ENCODE assay signal across 12 cellular contexts in the genomic region with DNA sequence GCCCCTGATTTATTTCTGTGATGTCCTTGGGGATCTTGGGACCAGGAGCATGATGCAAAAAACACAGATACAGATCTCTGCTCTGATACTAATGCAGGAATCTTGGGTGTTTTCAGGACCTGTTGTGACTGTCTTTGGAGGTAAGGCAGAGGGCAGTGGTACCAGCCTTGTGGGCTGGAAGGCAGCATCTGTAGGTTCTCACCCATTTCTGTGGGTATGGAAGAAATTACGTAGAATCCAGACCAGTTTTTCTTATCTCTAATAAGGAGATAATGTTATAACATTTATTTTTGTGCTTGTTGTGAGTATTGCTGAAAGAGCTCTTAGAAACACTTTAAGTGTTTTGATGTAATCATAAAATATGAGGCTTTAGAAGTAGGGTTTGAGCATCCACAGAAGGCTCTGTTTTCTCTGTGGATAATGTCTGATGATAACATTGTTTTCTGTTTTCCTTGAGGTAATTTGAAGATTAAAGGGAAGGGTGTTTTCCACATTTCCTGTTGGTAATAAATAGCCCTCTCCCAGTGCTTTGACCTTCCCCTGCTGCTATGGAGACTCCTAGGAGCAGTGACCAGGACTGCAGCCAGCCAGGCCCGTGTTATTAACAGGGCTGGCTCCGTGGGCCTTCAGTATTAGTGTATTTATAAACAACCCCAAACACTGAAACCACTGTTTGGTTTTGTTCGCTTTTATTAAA. TPM values are rescaled to one million over a fixed set of nuclear protein-coding genes. Genes with fewer than 3 reads are reported as not detected.
A peak's percentile ranks its signal among the peaks of the same experiment; 100 is the strongest.
DNase-seq lines count a peak whose midpoint lies in the region; ATAC-seq, FAIRE-seq and TF ChIP-seq lines count a peak whose summit lies in the region.
"Had no signal": no experiment of that assay in that cellular context is flagged by ENCODE, and none has a peak within 500 bp of the region (broad histone marks: within the 10 kb centered on the region; RNA-seq: fewer than 3 reads in every experiment).

No MANE protein-coding gene starts in this region.

- TF ChIP-seq CTCF in endothelial cell of umbilical vein (IDR thresholded peaks at IDR 0.05; ENCODE audit: extremely low read depth in 1 of 2, insufficient read depth in 1 of 2, low read depth in 1 of 2, low read length in 2 of 2) (no peak), right lobe of liver (IDR thresholded peaks at IDR 0.05) (no peak), gastrocnemius medialis (IDR thresholded peaks at IDR 0.05 in 4 of 5, conservative IDR thresholded peaks at IDR 0.05 in 1 of 5) (no peak)

- H3K4me3 ChIP-seq in endothelial cell of umbilical vein (replicated peaks in 1 of 3; ENCODE audit: insufficient read depth in 1 of 3, low read depth in 1 of 3, low read length in 3 of 3) = no peak overlapping the region
- H3K4me3 ChIP-seq in right lobe of liver = no peak overlapping the region
- H3K4me3 ChIP-seq in gastrocnemius medialis = no peak overlapping the region

- WGBS in right lobe of liver (ENCODE audit: insufficient coverage, low coverage, low lambda C conversion rate, missing lambda C conversion rate) = 9% methylated on average over 4 of the region's 4 CpGs

- no peaks in the 10 kb centered on the region for H3K9me1 ChIP-seq in endothelial cell of umbilical vein (replicated peaks; ENCODE audit: control insufficient read depth, extremely low read depth, insufficient read depth, low read length)

- no peak for FAIRE-seq in endothelial cell of umbilical vein (lab: Jason Lieb, UNC)
- FAIRE-seq: GM18507 had no signal

- DNase-seq in NCI-H1092 (lab: John Stamatoyannopoulos, UW) = peak; percentile 8
- DNase-seq in endothelial cell of umbilical vein (ENCODE audit: low read depth, low spot score) = peak; percentile 44
- peak in 2 of 3 donors; percentile 48 to 55 for DNase-seq in right lobe of liver
- no peak for DNase-seq in gastrocnemius medialis
- no peak for DNase-seq in DMS79 (lab: John Stamatoyannopoulos, UW)
- DNase-seq: effector CD8-positive, alpha-beta T cell; SHP77 treated with DMSO at 0.1 percent for 48 hours had no signal

- POLR2A ChIA-PET in endothelial cell of umbilical vein (lab: Charles Lee) = no interaction called here

- BruUV-seq in endothelial cell of umbilical vein (replicated peaks; lab: Mats Ljungman, UMichigan) = no TSS peak

- H3K9ac ChIP-seq in endothelial cell of umbilical vein (replicated peaks; ENCODE audit: extremely low read depth, insufficient read depth, low read length) = no peak overlapping the region

- H3K27me3 ChIP-seq in endothelial cell of umbilical vein (ENCODE audit: control insufficient read depth in 2 of 2, insufficient read depth in 2 of 2, low read length in 2 of 2) (peaks cover 7 to 13% of the 10 kb centered on the region in 2 experiments), right lobe of liver (no peaks in the 10 kb centered on the region), gastrocnemius medialis (no peaks in the 10 kb centered on the region)

- H4K20me1 ChIP-seq in endothelial cell of umbilical vein (replicated peaks; ENCODE audit: control insufficient read depth, extremely low read depth, insufficient read depth, low read length) = no peaks in the 10 kb centered on the region

- H3K36me3 ChIP-seq in endothelial cell of umbilical vein (ENCODE audit: control insufficient read depth in 2 of 2, extremely low read depth in 1 of 2, insufficient read depth in 2 of 2, low read length in 2 of 2) = no peaks in the 10 kb centered on the region
- H3K36me3 ChIP-seq in right lobe of liver = no peaks in the 10 kb centered on the region
- H3K36me3 ChIP-seq in gastrocnemius medialis = no peaks in the 10 kb centered on the region

- dilution Hi-C loops in endothelial cell of umbilical vein (cut with MboI; ENCODE audit: extremely low pct_ligation_motif_present, low sequenced_read_pairs) = no loop called here

- intact Hi-C loops in endothelial cell of umbilical vein (cut with micrococcal nuclease) (no loop called here), right lobe of liver (cut with DNase I) (no loop called here), gastrocnemius medialis (cut with DNase I; ENCODE audit: low total_unique reads) (no loop called here)

- H3K27ac ChIP-seq in endothelial cell of umbilical vein (ENCODE audit: insufficient read depth, low read depth, low read length) (no peak overlapping the region), right lobe of liver (peak overlapping the region in 1 of 3 donors; percentile 5), gastrocnemius medialis (peak overlapping the region in 3 of 4 donors; percentile 33 to 46 (median 44))

- H3K9me3 ChIP-seq in endothelial cell of umbilical vein (replicated peaks; ENCODE audit: control insufficient read depth, insufficient read depth, low read length) (no peaks in the 10 kb centered on the region), right lobe of liver (no peaks in the 10 kb centered on the region), gastrocnemius medialis (no peaks in the 10 kb centered on the region)

- in situ Hi-C loops in gastrocnemius medialis (cut with MboI; ENCODE audit: low sequenced_read_pairs in 4 of 4) = no loop called here

- no peaks in the 10 kb centered on the region for H3K79me2 ChIP-seq in endothelial cell of umbilical vein (ENCODE audit: control insufficient read depth, insufficient read depth, low read length)

- H3K4me1 ChIP-seq in endothelial cell of umbilical vein (ENCODE audit: control insufficient read depth, extremely low read depth, insufficient read depth, low read length) (no peaks in the 10 kb centered on the region), right lobe of liver (peaks cover 0 to 37% (median 14%) of the 10 kb centered on the region in 4 donors), gastrocnemius medialis (peaks cover 0 to 13% of the 10 kb centered on the region in 2 donors)

- no peak for TF ChIP-seq POLR2A in endothelial cell of umbilical vein (IDR thresholded peaks at IDR 0.05; ENCODE audit: low read depth, low read length)
- TF ChIP-seq POLR2A in right lobe of liver (IDR thresholded peaks at IDR 0.05) = no peak
- no peak for TF ChIP-seq POLR2A in gastrocnemius medialis (IDR thresholded peaks at IDR 0.05)

- no peak overlapping the region for H2AFZ ChIP-seq in endothelial cell of umbilical vein (ENCODE audit: low read depth, low read length)

- CTCF ChIA-PET in endothelial cell of umbilical vein (lab: Charles Lee) = interaction anchor here (1.1 kb wide), 1 partner anchor 9 kb away, joined by 6 read pairs; a partner anchor contains a TSS

- ATAC-seq in right lobe of liver (peak; percentile 59 to 74 (median 64)), gastrocnemius medialis (peak in 1 of 2 donors; percentile 56), GM21381 (IDR thresholded peaks at IDR 0.05; ENCODE audit: unreplicated experiment) (no peak), HG02981 (IDR thresholded peaks at IDR 0.05; ENCODE audit: unreplicated experiment) (no peak), HG03442 (IDR thresholded peaks at IDR 0.05; ENCODE audit: unreplicated experiment) (no peak)
- ATAC-seq: natural killer cell treated with Interleukin-12 subunit alpha and Interleukin-12 subunit beta and Interleukin-15 and Interleukin-18, amount 100 ng/mL, for 72 hours had no signal

- H3K4me2 ChIP-seq in endothelial cell of umbilical vein (ENCODE audit: insufficient read depth, low read length) = no peak overlapping the region

TF ChIP-seq in endothelial cell of umbilical vein, 7 proteins besides CTCF, POLR2A, EP300 and RAD21:
- TF ChIP-seq POLR2AphosphoS5 (IDR thresholded peaks at IDR 0.05; ENCODE audit: insufficient read depth, low read depth, low read length) = no peak
- TF ChIP-seq EZH2 (IDR thresholded peaks at IDR 0.05; ENCODE audit: borderline replicate concordance, low read depth, low read length, severe bottlenecking) = no peak
- no peak for TF ChIP-seq GATA2 (IDR thresholded peaks at IDR 0.05; ENCODE audit: insufficient read depth, insufficient read length, low read depth, low read length)
- TF ChIP-seq FOS (IDR thresholded peaks at IDR 0.05; ENCODE audit: borderline replicate concordance, insufficient read depth, low read length) = no peak
- TF ChIP-seq MYC (IDR thresholded peaks at IDR 0.05; ENCODE audit: low read depth, low read length) = no peak
- TF ChIP-seq JUN (IDR thresholded peaks at IDR 0.05; ENCODE audit: borderline replicate concordance, insufficient read depth, insufficient read length, low read depth) = no peak
- TF ChIP-seq, protein P1, sequence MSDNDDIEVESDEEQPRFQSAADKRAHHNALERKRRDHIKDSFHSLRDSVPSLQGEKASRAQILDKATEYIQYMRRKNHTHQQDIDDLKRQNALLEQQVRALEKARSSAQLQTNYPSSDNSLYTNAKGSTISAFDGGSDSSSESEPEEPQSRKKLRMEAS (IDR thresholded peaks at IDR 0.05; ENCODE audit: insufficient read depth, insufficient read length) = no peak

RNA-seq across cellular contexts. Expression of a gene that starts 9.4 kb away (rescaled TPM):
- total RNA-seq in endothelial cell of umbilical vein (10.6 and 11.2 TPM in 2 replicates), right lobe of liver (1 to 10 TPM; 4.1 to 7.6 (median 6.0) TPM), gastrocnemius medialis (10 to 100 TPM; 11.5 to 13.5 (median 12.4) TPM)
- 19.8 and 23.0 TPM in 2 replicates for polyA plus RNA-seq in endothelial cell of umbilical vein
- polyA plus RNA-seq in endothelial cell of umbilical vein (2011; cell fraction: cytosol; rRNA removed) = 21.6 and 24.1 TPM in 2 replicates
- polyA plus RNA-seq in endothelial cell of umbilical vein (2011; cell fraction: nucleus; rRNA removed) = 17.6 and 21.5 TPM in 2 replicates
- polyA plus RNA-seq in endothelial cell of umbilical vein (2012) = 11.0 and 14.1 TPM in 2 replicates
- polyA minus RNA-seq in endothelial cell of umbilical vein = 17.7 and 19.1 TPM in 2 replicates
- 3.1 TPM for polyA minus RNA-seq in endothelial cell of umbilical vein (2011; cell fraction: cytosol; rRNA and poly(A)+ RNA removed)
- polyA minus RNA-seq in endothelial cell of umbilical vein (2011; cell fraction: nucleus; rRNA and poly(A)+ RNA removed) = 11.4 and 11.6 TPM in 2 replicates

RNA-seq across cellular contexts. Expression of a gene that starts 39.1 kb away (rescaled TPM):
- total RNA-seq in endothelial cell of umbilical vein (not detected in 2 replicates), right lobe of liver (1 to 10 TPM in 1 of 6 experiments, under 1 TPM in 5; 0.18 to 1.0 (median 0.57) TPM), gastrocnemius medialis (1 to 10 TPM in 2 of 4 donors, under 1 TPM in 2; 0.80 to 1.8 (median 0.91) TPM)
- polyA plus RNA-seq in endothelial cell of umbilical vein = not detected in 2 replicates
- not detected in 2 replicates for polyA plus RNA-seq in endothelial cell of umbilical vein (2011; cell fraction: cytosol; rRNA removed)
- not detected in 2 replicates for polyA plus RNA-seq in endothelial cell of umbilical vein (2011; cell fraction: nucleus; rRNA removed)
- not detected in 2 replicates for polyA plus RNA-seq in endothelial cell of umbilical vein (2012)
- polyA minus RNA-seq in endothelial cell of umbilical vein = not detected in 2 replicates
- not detected for polyA minus RNA-seq in endothelial cell of umbilical vein (2011; cell fraction: cytosol; rRNA and poly(A)+ RNA removed)
- not detected in 2 replicates for polyA minus RNA-seq in endothelial cell of umbilical vein (2011; cell fraction: nucleus; rRNA and poly(A)+ RNA removed)

Comparison
In these comparisons a context has a peak if more than half of its experiments do, and no peak if none do; other contexts are left out.
1. DNase-seq: peak in NCI-H1092 (single experiment), endothelial cell of umbilical vein (single experiment) and right lobe of liver (2 of 3); none in gastrocnemius medialis (0 of 2) and DMS79 (single experiment).
2. ATAC-seq: peak in right lobe of liver (4 of 4); none in GM21381 (single experiment), HG02981 (single experiment) and HG03442 (single experiment).